In genomic region chr10:13761490-13762091, GRCh38 we compare ENCODE assay signal across 25 cellular contexts.
"Had no signal": no experiment of that assay in that cellular context is flagged by ENCODE, and none has a peak within 500 bp of the region (broad histone marks: within the 10 kb centered on the region; RNA-seq: fewer than 3 reads in every experiment).

No MANE protein-coding gene starts in this region.

- H3K4me3 Mint-ChIP-seq: activated CD4-positive, alpha-beta memory T cell treated with anti-CD3 and anti-CD28 coated beads for 36 hours; natural killer cell treated with Interleukin-12 subunit alpha and Interleukin-12 subunit beta and Interleukin-15 and Interleukin-18, amount 100 ng/mL, for 72 hours had no signal

- H3K27ac Mint-ChIP-seq: activated CD4-positive, alpha-beta memory T cell treated with anti-CD3 and anti-CD28 coated beads for 36 hours; natural killer cell treated with Interleukin-12 subunit alpha and Interleukin-12 subunit beta and Interleukin-15 and Interleukin-18, amount 100 ng/mL, for 72 hours had no signal

- H3K36me3 Mint-ChIP-seq: activated CD4-positive, alpha-beta memory T cell treated with anti-CD3 and anti-CD28 coated beads for 36 hours; natural killer cell treated with Interleukin-12 subunit alpha and Interleukin-12 subunit beta and Interleukin-15 and Interleukin-18, amount 100 ng/mL, for 72 hours had no signal

- H3K27me3 ChIP-seq: esophagus squamous epithelium, testis, transverse colon had no signal

- H3K27ac ChIP-seq: esophagus squamous epithelium, left ventricle myocardium inferior, skin epidermis, testis, transverse colon had no signal

- H3K9me3 ChIP-seq: esophagus squamous epithelium, left ventricle myocardium inferior, mucosa of descending colon, testis, transverse colon had no signal

- H3K4me3 ChIP-seq: esophagus squamous epithelium, left ventricle myocardium inferior, lung, mucosa of descending colon, skin epidermis, testis, transverse colon had no signal

- DNase-seq: activated CD4-positive, alpha-beta memory T cell treated with anti-CD3 and anti-CD28 coated beads for 36 hours; activated CD4-positive, alpha-beta T cell treated with anti-CD3 and anti-CD28 coated beads for 48 hours; activated CD8-positive, alpha-beta memory T cell treated with anti-CD3 and anti-CD28 coated beads, Interleukin-2, amount 50 U/mL, for 4 hours; activated gamma-delta T cell; activated naive CD4-positive, alpha-beta T cell treated with anti-CD3 and anti-CD28 coated beads, Interleukin-2, amount 50 U/mL, for 16 hours; activated T-cell treated with anti-CD3 and anti-CD28 coated beads, Interleukin-2, amount 50 U/mL, for 1 hour; amniotic stem cell; dermis blood vessel endothelial cell; effector CD4-positive, alpha-beta T cell; esophagus squamous epithelium; left ventricle myocardium inferior; mucosa of descending colon; stimulated activated CD4-positive, alpha-beta T cell treated with anti-CD3 and anti-CD28 coated beads, Interleukin-12 subunit alpha, Interleukin-12 subunit beta, amount 100 ng/mL, for 4 hours; stimulated activated CD4-positive, alpha-beta T cell treated with anti-CD3 and anti-CD28 coated beads, Interleukin-4, amount 100 ng/mL, for 1 hour; stimulated activated naive CD8-positive, alpha-beta T cell treated with anti-CD3 and anti-CD28 coated beads, Interleukin-15, Interleukin-2, amounts not matched to agents 100 U/mL and 50 U/mL, for 24 hours; testis; transverse colon had no signal

- H3K36me3 ChIP-seq: esophagus squamous epithelium, left ventricle myocardium inferior, transverse colon had no signal

- H3K4me1 ChIP-seq: testis had no signal

- FAIRE-seq: colon, frontal cortex, islet of Langerhans, urothelium cell line had no signal

- H3K27me3 Mint-ChIP-seq: activated CD4-positive, alpha-beta memory T cell treated with anti-CD3 and anti-CD28 coated beads for 36 hours had no signal

- ATAC-seq: mucosa of descending colon; natural killer cell treated with Interleukin-12 subunit alpha and Interleukin-12 subunit beta and Interleukin-15 and Interleukin-18, amount 100 ng/mL, for 72 hours; sciatic nerve; stimulated activated naive CD8-positive, alpha-beta T cell treated with anti-CD3 and anti-CD28 coated beads, Interleukin-15, Interleukin-2, amounts not matched to agents 100 U/mL and 50 U/mL, for 24 hours had no signal

- H3K9me3 Mint-ChIP-seq: activated CD4-positive, alpha-beta memory T cell treated with anti-CD3 and anti-CD28 coated beads for 36 hours; natural killer cell treated with Interleukin-12 subunit alpha and Interleukin-12 subunit beta and Interleukin-15 and Interleukin-18, amount 100 ng/mL, for 72 hours had no signal
